Comparison of ENCODE assay signal across 15 cellular contexts in genomic region chr13:49086711-49087110, GRCh38.
A peak's percentile ranks its signal among the peaks of the same experiment; 100 is the strongest.
DNase-seq lines count a peak whose midpoint lies in the region; ATAC-seq, FAIRE-seq and TF ChIP-seq lines count a peak whose summit lies in the region.
"Had no signal": no experiment of that assay in that cellular context is flagged by ENCODE, and none has a peak within 500 bp of the region (broad histone marks: within the 10 kb centered on the region; RNA-seq: fewer than 3 reads in every experiment).

No MANE protein-coding gene starts in this region.

- TF ChIP-seq RAD21 in SK-N-SH (IDR thresholded peaks at IDR 0.05; ENCODE audit: low read length) = no peak

- peak; percentile 37 for DNase-seq in GM04504 (ENCODE audit: low read depth)
- no peak for DNase-seq in SK-N-SH
- peak in 1 of 2 donors; percentile 74 for DNase-seq in foreskin keratinocyte
- no peak for DNase-seq in small intestine
- no peak for DNase-seq in GM12891 (ENCODE audit: insufficient read length, low spot score)
- no peak for DNase-seq in globus pallidus (ENCODE audit: low spot score)
- DNase-seq: activated CD4-positive, alpha-beta memory T cell treated with anti-CD3 and anti-CD28 coated beads for 36 hours; naive thymus-derived CD4-positive, alpha-beta T cell; NCI-H226; OCI-M1; sigmoid colon; substantia nigra; T1000 had no signal

- FAIRE-seq in small intestine (lab: Jason Lieb, UNC) (peak; percentile 62), GM12891 (lab: Jason Lieb, UNC) (no peak)

- no peaks in the 10 kb centered on the region for H3K27me3 ChIP-seq in SK-N-SH (ENCODE audit: insufficient read depth)
- H3K27me3 ChIP-seq in foreskin keratinocyte = no peaks in the 10 kb centered on the region
- H3K27me3 ChIP-seq in small intestine (ENCODE audit: control insufficient read depth in 2 of 2, insufficient read depth in 2 of 2, low read length in 2 of 2) = no peaks in the 10 kb centered on the region
- H3K27me3 ChIP-seq: sigmoid colon had no signal

- H4K20me1 ChIP-seq in SK-N-SH (ENCODE audit: insufficient read depth) = peaks cover 6% of the 10 kb centered on the region; the same call in 1 of the 2 replicates

- H3K36me3 ChIP-seq in SK-N-SH (replicated peaks in 1 of 2; ENCODE audit: control insufficient read depth in 1 of 2, insufficient read depth in 2 of 2, low read length in 1 of 2) (peaks cover 0 to 10% of the 10 kb centered on the region in 2 experiments), small intestine (ENCODE audit: control insufficient read depth in 2 of 2, insufficient read depth in 2 of 2, low read length in 2 of 2) (no peaks in the 10 kb centered on the region)
- H3K36me3 ChIP-seq: sigmoid colon had no signal

- no peaks in the 10 kb centered on the region for H3K9me2 ChIP-seq in SK-N-SH

- ATAC-seq in foreskin keratinocyte (peak; percentile 37), HG03378 (IDR thresholded peaks at IDR 0.05; ENCODE audit: unreplicated experiment) (no peak)
- ATAC-seq: naive thymus-derived CD4-positive, alpha-beta T cell had no signal

- CTCF ChIA-PET in SK-N-SH (lab: Yijun Ruan, JAX) = interaction anchor here (1.0 to 2.3 kb wide), 2 partner anchors 11 to 24 kb away, joined by 3 to 7 read pairs; no protein-coding TSS in a partner anchor

- H3K27ac ChIP-seq in SK-N-SH (ENCODE audit: low read depth in 2 of 2, low read length in 1 of 2) (peak overlapping the region in 1 of 2 experiments; percentile 71; a peak in 2 of 4 replicates), foreskin keratinocyte (peak overlapping the region; percentile 2), small intestine (ENCODE audit: low read depth in 1 of 2, low read length in 1 of 2) (no peak overlapping the region)
- H3K27ac ChIP-seq: epithelial cell of prostate, sigmoid colon had no signal

- H3K4me1 ChIP-seq in SK-N-SH (ENCODE audit: control insufficient read depth in 1 of 2, insufficient read depth in 2 of 2, low read depth in 1 of 2, low read length in 1 of 2) (peaks cover 0 to 9% of the 10 kb centered on the region in 2 experiments; a peak in 2 of 4 replicates), foreskin keratinocyte (peaks cover 23% of the 10 kb centered on the region), small intestine (ENCODE audit: control insufficient read depth in 2 of 2, insufficient read depth in 1 of 2, low read depth in 1 of 2, low read length in 1 of 2) (no peaks in the 10 kb centered on the region)

- TF ChIP-seq CTCF in SK-N-SH (IDR thresholded peaks at IDR 0.05) (no peak), foreskin keratinocyte (conservative IDR thresholded peaks at IDR 0.05) (no peak)

- no peak overlapping the region for H3K4me3 ChIP-seq in SK-N-SH (ENCODE audit: low read depth in 2 of 2, low read length in 1 of 2)
- H3K4me3 ChIP-seq in small intestine (ENCODE audit: low read depth in 1 of 2, low read length in 2 of 2) = no peak overlapping the region
- H3K4me3 ChIP-seq: sigmoid colon had no signal

- 10% methylated on average over 2 of the region's 2 CpGs for WGBS in SK-N-SH (ENCODE audit: low lambda C conversion rate)
- WGBS in small intestine, 3 donors = 60 to 82% (median 79%) methylated on average over 2 of the region's 2 CpGs

- H3F3A ChIP-seq in SK-N-SH (replicated peaks; ENCODE audit: insufficient read depth) = peaks cover 27% of the 10 kb centered on the region

- H2AFZ ChIP-seq in SK-N-SH (ENCODE audit: low read depth) = no peak overlapping the region

- TF ChIP-seq POLR2A in GM12891 (IDR thresholded peaks at IDR 0.05; ENCODE audit: low read depth, low read length) = no peak

- peak; percentile 11 to 61; a peak in 1 of 4 replicates for TF ChIP-seq EP300 in SK-N-SH (IDR thresholded peaks at IDR 0.05; ENCODE audit: borderline replicate concordance in 1 of 2, low read depth in 1 of 2, low read length in 1 of 2)

- H3K9me3 ChIP-seq in SK-N-SH (no peaks in the 10 kb centered on the region), small intestine (ENCODE audit: control insufficient read depth, low read depth) (no peaks in the 10 kb centered on the region)
- H3K9me3 ChIP-seq: sigmoid colon had no signal

- H3K4me2 ChIP-seq in SK-N-SH = peak overlapping the region; percentile 34; the same call in 1 of the 2 replicates

- H3K79me2 ChIP-seq in SK-N-SH (ENCODE audit: insufficient read depth) = peaks cover 86% of the 10 kb centered on the region

- no peak overlapping the region for H3K9ac ChIP-seq in SK-N-SH

- POLR2A ChIA-PET in SK-N-SH (lab: Yijun Ruan, JAX) = no interaction called here

TF ChIP-seq in SK-N-SH, 30 proteins besides CTCF, POLR2A, EP300 and RAD21 (continues in another document):
- no peak for TF ChIP-seq ZBTB33 (IDR thresholded peaks at IDR 0.05; ENCODE audit: borderline replicate concordance, low read depth)
- TF ChIP-seq NRF1 (IDR thresholded peaks at IDR 0.05; ENCODE audit: low read depth, low read length) = no peak
- no peak for TF ChIP-seq NFIC (IDR thresholded peaks at IDR 0.05; ENCODE audit: borderline replicate concordance)
- no peak for TF ChIP-seq FOXJ3 (CRISPR knock-in tag; IDR thresholded peaks at IDR 0.05)
- peak; percentile 78 for TF ChIP-seq JUND (IDR thresholded peaks at IDR 0.05)
- TF ChIP-seq FOSL2 (IDR thresholded peaks at IDR 0.05; ENCODE audit: borderline replicate concordance, low read depth) = peak; percentile 69; the same call in 1 of the 2 replicates
- TF ChIP-seq MEF2A (IDR thresholded peaks at IDR 0.05; ENCODE audit: borderline replicate concordance, low read depth) = peak; percentile 84
- no peak for TF ChIP-seq RCOR1 (IDR thresholded peaks at IDR 0.05; ENCODE audit: low read length)
- TF ChIP-seq TCF12 (IDR thresholded peaks at IDR 0.05) = peak; percentile 62
- peak; percentile 92 for TF ChIP-seq PBX3 (IDR thresholded peaks at IDR 0.05)

TF ChIP-seq in GM12891, 5 proteins besides CTCF, POLR2A, EP300 and RAD21:
- TF ChIP-seq POLR2AphosphoS5 (IDR thresholded peaks at IDR 0.05; ENCODE audit: low read depth, low read length) (no peak), SPI1 (IDR thresholded peaks at IDR 0.05; ENCODE audit: low read depth, low read length) (no peak), POU2F2 (IDR thresholded peaks at IDR 0.05; ENCODE audit: low read depth, low read length) (no peak), PAX5 (IDR thresholded peaks at IDR 0.05; ENCODE audit: insufficient read depth, low read length, severe bottlenecking) (no peak), TAF1 (IDR thresholded peaks at IDR 0.05; ENCODE audit: low read depth, low read length) (no peak)
TF ChIP-seq in GM12891: peak in this region for 0.
